ENCODE assay signal across 19 cellular contexts in genomic region chr6:159939591-159940016, GRCh38. TPM values are rescaled to one million over a fixed set of nuclear protein-coding genes. Genes with fewer than 3 reads are reported as not detected.
"Had no signal": no experiment of that assay in that cellular context is flagged by ENCODE, and none has a peak within 500 bp of the region (broad histone marks: within the 10 kb centered on the region; RNA-seq: fewer than 3 reads in every experiment).

No MANE protein-coding gene starts in this region.

- ATAC-seq: esophagus mucosa; naive thymus-derived CD4-positive, alpha-beta T cell had no signal

- H3K27me3 ChIP-seq: upper lobe of left lung had no signal

- H2AFZ ChIP-seq: parathyroid adenoma had no signal

- H3K9ac ChIP-seq: parathyroid adenoma had no signal

- H3K79me2 ChIP-seq: parathyroid adenoma had no signal

- H3K36me3 ChIP-seq: upper lobe of left lung had no signal

- DNase-seq: activated CD4-positive, CD25-positive, alpha-beta regulatory T cell treated with anti-CD3 and anti-CD28 coated beads, Interleukin-2, amount 50 U/mL, for 72 hours; activated naive CD4-positive, alpha-beta T cell; activated naive CD8-positive, alpha-beta T cell treated with anti-CD3 and anti-CD28 coated beads, Interleukin-2, amount 10 ng/mL, durations not matched to agents 7 days and 5 days; activated T-cell treated with anti-CD3 and anti-CD28 coated beads for 4 hours; caudate nucleus; foreskin fibroblast; glutamatergic neuron; naive thymus-derived CD4-positive, alpha-beta T cell; stimulated activated CD4-positive, alpha-beta T cell treated with anti-CD3 and anti-CD28 coated beads, Interleukin-15, amount 100 ng/mL, for 24 hours; stimulated activated CD4-positive, alpha-beta T cell treated with anti-CD3 and anti-CD28 coated beads, Interleukin-4, amount 100 ng/mL, for 4 hours; stimulated activated CD8-positive, alpha-beta memory T cell treated with anti-CD3 and anti-CD28 coated beads, Interleukin-4, amount 100 ng/mL, for 48 hours; stimulated activated naive CD4-positive, alpha-beta T cell treated with Interleukin-2 at 50 U/mL for 16 hours; upper lobe of left lung had no signal

- H3K27ac ChIP-seq: parathyroid adenoma, SK-N-MC, upper lobe of left lung had no signal

- H3K4me3 ChIP-seq: SK-N-MC, upper lobe of left lung had no signal

RNA-seq across cellular contexts. Expression of gene MAS1, which starts 48.8 kb away (rescaled TPM):
- total RNA-seq: activated CD8-positive, alpha-beta memory T cell treated with anti-CD3 and anti-CD28 coated beads for 36 hours; activated naive CD8-positive, alpha-beta T cell treated with anti-CD3 and anti-CD28 coated beads, Interleukin-2, amount 10 ng/mL, durations not matched to agents 7 days and 5 days; esophagus mucosa; lung microvascular endothelial cell; naive thymus-derived CD4-positive, alpha-beta T cell; renal cortical epithelial cell had no signal
- polyA plus RNA-seq: naive thymus-derived CD4-positive, alpha-beta T cell had no signal
